ENCODE assay signal across 17 cellular contexts in genomic region chr2:78541088-78541450, GRCh38.
"Had no signal": no experiment of that assay in that cellular context is flagged by ENCODE, and none has a peak within 500 bp of the region (broad histone marks: within the 10 kb centered on the region; RNA-seq: fewer than 3 reads in every experiment).

No MANE protein-coding gene starts in this region.

- H3K9me3 ChIP-seq: ascending aorta, transverse colon had no signal

- H3K36me3 Mint-ChIP-seq: immature natural killer cell, naive B cell, neural progenitor cell had no signal

- H3K27me3 ChIP-seq: ascending aorta, neural progenitor cell, ovary, transverse colon had no signal

- DNase-seq: activated CD4-positive, alpha-beta T cell treated with anti-CD3 and anti-CD28 coated beads, Interleukin-2, amount 50 U/mL, for 1 hour; activated CD4-positive, CD25-positive, alpha-beta regulatory T cell; activated naive CD4-positive, alpha-beta T cell treated with Interleukin-2 at 50 U/mL for 16 hours; activated T-cell treated with anti-CD3 and anti-CD28 coated beads for 4 hours; effector memory CD4-positive, alpha-beta T cell; foreskin melanocyte; immature natural killer cell; left cardiac atrium; naive B cell; ovary; stimulated activated CD4-positive, alpha-beta T cell treated with anti-CD3 and anti-CD28 coated beads, Interleukin-12 subunit alpha, Interleukin-12 subunit beta, amount 100 ng/mL, for 4 hours; stimulated activated naive CD4-positive, alpha-beta T cell; substantia nigra; transverse colon had no signal

- H3K9ac ChIP-seq: neural progenitor cell had no signal

- H3K4me3 ChIP-seq: ascending aorta, neural progenitor cell, ovary, transverse colon had no signal

- H3K36me3 ChIP-seq: ascending aorta, neural progenitor cell, ovary, transverse colon had no signal

- H3K27ac Mint-ChIP-seq: dendritic cell treated with granulocyte-macrophage colony-stimulating factor and Interleukin-4, amounts not matched to agents 40 ng/mL and 50 ng/mL, for 4 days; immature natural killer cell; neural progenitor cell had no signal

- H3K4me3 Mint-ChIP-seq: dendritic cell treated with granulocyte-macrophage colony-stimulating factor and Interleukin-4, amounts not matched to agents 40 ng/mL and 50 ng/mL, for 4 days; immature natural killer cell; naive B cell; neural progenitor cell had no signal

- H3K4me1 Mint-ChIP-seq: immature natural killer cell, naive B cell, neural progenitor cell had no signal

- H3K27me3 Mint-ChIP-seq: dendritic cell treated with granulocyte-macrophage colony-stimulating factor and Interleukin-4, amounts not matched to agents 40 ng/mL and 50 ng/mL, for 4 days; naive B cell had no signal

- ATAC-seq: left cardiac atrium had no signal

- H3K27ac ChIP-seq: ascending aorta, neural progenitor cell, ovary, transverse colon had no signal

- H3K4me1 ChIP-seq: ascending aorta, neural progenitor cell, transverse colon had no signal
